8 cellular contexts compared by ENCODE assay signal in genomic region chr6:90217621-90218496, GRCh38.
DNase-seq lines count a peak whose midpoint lies in the region; ATAC-seq and TF ChIP-seq lines count a peak whose summit lies in the region.

No MANE protein-coding gene starts in this region.

- intact Hi-C loops in CD8-positive, alpha-beta T cell (cut with DNase I, micrococcal nuclease), result loop anchor here (1.0 to 10.0 kb wide), 11 partner anchors 15 to 257 kb away; partner anchors contain the start of gene BACH2 (in 1 of the 2)
- intact Hi-C loops in transverse colon (cut with DNase I; ENCODE audit: low total_unique reads), result loop anchor here (5.0 kb wide), 1 partner anchor 79 kb away; the partner anchor contains the start of gene BACH2

- H3K9ac ChIP-seq in liver (ENCODE audit: low read depth in 1 of 2, low read length in 2 of 2), result peak overlapping the region; percentile 1 to 97

- in situ Hi-C loops in transverse colon (cut with MboI; ENCODE audit: low pct_ligation_motif_present in 1 of 4, low pct_unique_long_range_greater_than_20kb in 1 of 4, low sequenced_read_pairs in 3 of 4), result no loop called here

- no peak for TF ChIP-seq EP300 in transverse colon (IDR thresholded peaks at IDR 0.05; ENCODE audit: low read depth)

- H3K4me1 ChIP-seq in CD8-positive, alpha-beta T cell (ENCODE audit: insufficient read depth, low read length), result peaks cover 92% of the 10 kb centered on the region
- H3K4me1 ChIP-seq in liver (ENCODE audit: control insufficient read depth in 4 of 4, insufficient read depth in 4 of 4, low read length in 3 of 4), result peaks cover 5 to 26% (median 16%) of the 10 kb centered on the region in 4 donors
- peaks cover 7 to 41% (median 22%) of the 10 kb centered on the region in 4 donors for H3K4me1 ChIP-seq in transverse colon

- WGBS in liver, result 19% methylated on average over 12 of the region's 12 CpGs
- WGBS in transverse colon (ENCODE audit: low coverage in 1 of 2), 2 donors, result 36 to 39% methylated on average over 9 to 12 of the region's 12 CpGs

- H3K4me3 Mint-ChIP-seq in CD8-positive, alpha-beta T cell, result no peak overlapping the region

- no peaks in the 10 kb centered on the region for H3K36me3 ChIP-seq in CD8-positive, alpha-beta T cell (ENCODE audit: insufficient read depth, low read length)
- H3K36me3 ChIP-seq in liver (ENCODE audit: control insufficient read depth in 4 of 4, insufficient read depth in 3 of 4, low read depth in 1 of 4, low read length in 3 of 4) (no peaks in the 10 kb centered on the region), transverse colon (no peaks in the 10 kb centered on the region)

- peaks cover 4% of the 10 kb centered on the region for H3K9me3 Mint-ChIP-seq in CD8-positive, alpha-beta T cell

- H3K4me1 Mint-ChIP-seq in CD8-positive, alpha-beta T cell (ENCODE audit: low read depth), result peaks cover 27% of the 10 kb centered on the region

- H3K27ac Mint-ChIP-seq in CD8-positive, alpha-beta T cell, result no peak overlapping the region

- TF ChIP-seq RAD21 in liver (IDR thresholded peaks at IDR 0.05), result peak; percentile 4 to 26

- peak in 3 of 7 experiments; percentile 35 to 80 (median 48) for DNase-seq in CD8-positive, alpha-beta T cell
- DNase-seq in NCI-H460 (ENCODE audit: extremely low read depth, low read depth) (peak; percentile 49), caudate nucleus (lab: John Stamatoyannopoulos, UW) (peak in 3 of 61 donors; percentile 62 to 66 (median 66)), transverse colon (no peak), NCI-H187 (lab: John Stamatoyannopoulos, UW) (no peak)

- no peaks in the 10 kb centered on the region for H3K27me3 Mint-ChIP-seq in CD8-positive, alpha-beta T cell (ENCODE audit: low read depth)

- CTCF ChIA-PET in CD8-positive, alpha-beta T cell (lab: Charles Lee), result interaction anchor here (0.7 to 2.6 kb wide), 15 partner anchors 14 to 261 kb away, joined by 3 to 8 read pairs (median 4); no protein-coding TSS in a partner anchor

- peak overlapping the region; percentile 62 for H3K27ac ChIP-seq in CD8-positive, alpha-beta T cell (ENCODE audit: low read depth, low read length)
- H3K27ac ChIP-seq in caudate nucleus (ENCODE audit: low read depth, low read length) (peak overlapping the region; percentile 52), liver (ENCODE audit: low read depth in 1 of 2, low read length in 2 of 2) (peak overlapping the region; percentile 94 to 98), transverse colon (peak overlapping the region; percentile 80 to 88 (median 85))

- TF ChIP-seq POLR2A in transverse colon (IDR thresholded peaks at IDR 0.05), result no peak

- H3K4me3 ChIP-seq in CD8-positive, alpha-beta T cell (ENCODE audit: low read depth, low read length), result no peak overlapping the region
- H3K4me3 ChIP-seq in liver (ENCODE audit: low read depth in 1 of 3, low read length in 3 of 3), result peak overlapping the region in 1 of 3 donors; percentile 8
- H3K4me3 ChIP-seq in transverse colon, result peak overlapping the region in 1 of 4 donors; percentile 31

- H3K27me3 ChIP-seq in CD8-positive, alpha-beta T cell (ENCODE audit: insufficient read depth, low read length), result no peaks in the 10 kb centered on the region
- H3K27me3 ChIP-seq in liver (ENCODE audit: control insufficient read depth in 4 of 4, insufficient read depth in 4 of 4, low read length in 3 of 4) (no peaks in the 10 kb centered on the region), transverse colon (no peaks in the 10 kb centered on the region)

- POLR2A ChIA-PET in CD8-positive, alpha-beta T cell (lab: Charles Lee), result interaction anchor here (0.7 to 1.7 kb wide), 15 partner anchors 11 to 134 kb away, joined by 3 to 13 read pairs (median 3); partner anchors contain the start of gene BACH2

- H3K9me3 ChIP-seq in CD8-positive, alpha-beta T cell (ENCODE audit: low read length), result no peaks in the 10 kb centered on the region
- H3K9me3 ChIP-seq in liver (ENCODE audit: control insufficient read depth in 4 of 4, low read length in 3 of 4), result no peaks in the 10 kb centered on the region
- peaks cover 0 to under 1% of the 10 kb centered on the region in 2 donors for H3K9me3 ChIP-seq in transverse colon

- ATAC-seq in CD8-positive, alpha-beta T cell, result peak; percentile 44
- ATAC-seq in HG03045 (IDR thresholded peaks at IDR 0.05; ENCODE audit: unreplicated experiment) (no peak), HG02840 (IDR thresholded peaks at IDR 0.05; ENCODE audit: low FRiP score, unreplicated experiment) (no peak)

- H3K36me3 Mint-ChIP-seq in CD8-positive, alpha-beta T cell, result peaks cover 14% of the 10 kb centered on the region

- no peak for TF ChIP-seq CTCF in CD8-positive, alpha-beta T cell (IDR thresholded peaks at IDR 0.05)
- TF ChIP-seq CTCF in liver (IDR thresholded peaks at IDR 0.05; ENCODE audit: low read depth, low read length, missing input control) (no peak), transverse colon (IDR thresholded peaks at IDR 0.05) (no peak)

TF ChIP-seq in liver, 16 proteins besides CTCF, POLR2A, EP300 and RAD21:
- TF ChIP-seq ZBTB33 (IDR thresholded peaks at IDR 0.05) (no peak), HNF4G (IDR thresholded peaks at IDR 0.05) (no peak), MAX (IDR thresholded peaks at IDR 0.05) (no peak), FOXA2 (IDR thresholded peaks at IDR 0.05) (peak; percentile 54), FOXA1 (IDR thresholded peaks at IDR 0.05) (peak; percentile 6), HNF4A (conservative IDR thresholded peaks at IDR 0.05) (peak; percentile 22 to 35), EGR1 (IDR thresholded peaks at IDR 0.05; ENCODE audit: low read depth in 2 of 2) (peak in 1 of 2 donors; percentile 8), ATF3 (IDR thresholded peaks at IDR 0.05) (peak; percentile 12), SP1 (IDR thresholded peaks at IDR 0.05) (no peak), GABPA (IDR thresholded peaks at IDR 0.05 in 1 of 2, conservative IDR thresholded peaks at IDR 0.05 in 1 of 2) (no peak), YY1 (IDR thresholded peaks at IDR 0.05) (peak; percentile 90)
